ENCODE assay signal across 8 cellular contexts in the genomic region with DNA sequence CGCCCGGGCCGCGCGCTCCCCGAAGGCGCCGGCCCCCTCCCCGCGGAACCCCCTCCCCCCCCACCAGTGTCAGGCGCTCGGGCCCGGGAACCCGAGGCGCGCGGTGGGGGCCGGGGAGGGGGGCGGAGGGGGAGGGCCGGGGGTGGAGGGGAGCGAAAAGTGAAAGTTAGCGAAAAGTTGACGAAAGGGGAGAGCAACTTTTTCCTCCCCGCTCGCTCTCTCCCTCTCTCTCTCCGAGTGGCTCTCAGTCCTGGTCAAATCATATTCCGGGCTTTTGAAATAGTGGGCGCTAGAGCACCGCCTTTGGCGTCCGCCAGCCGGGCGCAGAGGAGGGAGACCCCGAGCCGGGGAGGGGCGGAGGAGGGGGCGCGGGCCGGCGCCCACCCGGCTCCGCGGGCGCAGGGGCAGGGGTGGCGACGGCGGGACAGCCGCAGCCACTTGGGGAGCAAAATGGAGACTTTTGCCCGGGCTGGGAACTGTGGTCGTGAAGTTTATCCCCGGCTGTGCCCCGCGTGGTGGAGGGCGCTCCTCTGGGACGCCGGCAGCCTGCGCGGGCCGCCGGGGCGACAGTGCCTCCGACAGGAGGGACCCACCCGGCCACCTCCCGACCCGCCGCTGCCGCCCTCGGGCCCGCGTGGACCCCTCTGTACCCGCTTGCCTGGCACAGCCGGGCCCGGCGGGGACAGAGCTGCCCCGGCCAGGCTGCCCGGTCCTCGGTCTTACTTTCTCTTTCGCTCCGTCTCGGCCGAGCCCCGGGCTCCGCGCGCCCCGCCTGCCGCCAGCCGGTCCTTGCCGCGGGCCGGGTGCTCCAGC. TPM values are rescaled to one million over a fixed set of nuclear protein-coding genes. Genes with fewer than 3 reads are reported as not detected.
DNase-seq lines count a peak whose midpoint lies in the region; ATAC-seq and TF ChIP-seq lines count a peak whose summit lies in the region.

No MANE protein-coding gene starts in this region.

- peak overlapping the region; percentile 96 for H3K4me2 ChIP-seq in hepatocyte

- no peaks in the 10 kb centered on the region for H3K9me2 ChIP-seq in hepatocyte (replicated peaks; ENCODE audit: insufficient read depth)

- no peaks in the 10 kb centered on the region for H4K20me1 ChIP-seq in hepatocyte (ENCODE audit: insufficient read depth, poor library complexity, severe bottlenecking)

- no peaks in the 10 kb centered on the region for H3K9me3 ChIP-seq in ascending aorta
- no peaks in the 10 kb centered on the region for H3K9me3 ChIP-seq in hepatocyte (ENCODE audit: low read depth)

- H3K27ac ChIP-seq in ascending aorta (peak overlapping the region; percentile 99 to 100), hepatocyte (peak overlapping the region; percentile 79)

- 1% methylated on average over 11 of the region's 91 CpGs for WGBS in hepatocyte (ENCODE audit: low lambda C conversion rate, missing lambda C conversion rate)

- peak overlapping the region; percentile 51 for H3K4me3 ChIP-seq in AG10803 (ENCODE audit: low read length)
- H3K4me3 ChIP-seq in ascending aorta = peak overlapping the region; percentile 95 to 97
- peak overlapping the region; percentile 93 for H3K4me3 ChIP-seq in hepatocyte

- H3K9me3 Mint-ChIP-seq in HFFc6 = no peaks in the 10 kb centered on the region

- H3K27me3 ChIP-seq in ascending aorta (no peaks in the 10 kb centered on the region), hepatocyte (peaks cover 75% of the 10 kb centered on the region)

- TF ChIP-seq CTCF in AG10803 (conservative IDR thresholded peaks at IDR 0.05; ENCODE audit: low read length) (peak; percentile 34), HFFc6 (IDR thresholded peaks at IDR 0.05) (peak; percentile 32; the same call in 1 of the 2 replicates), ascending aorta (IDR thresholded peaks at IDR 0.05) (peak in 1 of 3 experiments; percentile 49), hepatocyte (IDR thresholded peaks at IDR 0.05; ENCODE audit: poor library complexity) (peak; percentile 62)

- H3K27me3 Mint-ChIP-seq in HFFc6 (ENCODE audit: insufficient read depth) = peaks cover 18% of the 10 kb centered on the region

- ATAC-seq in GM19328 (IDR thresholded peaks at IDR 0.05; ENCODE audit: unreplicated experiment) = no peak

- H3K36me3 Mint-ChIP-seq in HFFc6 (ENCODE audit: low read depth) = no peaks in the 10 kb centered on the region

- H3K27ac Mint-ChIP-seq in HFFc6 = no peak overlapping the region

- intact Hi-C loops in ascending aorta (cut with DNase I) = loop anchor here (1.0 to 2.0 kb wide), 4 partner anchors 117 to 327 kb away; no protein-coding TSS in a partner anchor

- peak overlapping the region; percentile 53 for H3K4me3 Mint-ChIP-seq in HFFc6

- DNase-seq in AG10803 (ENCODE audit: low read depth) (peak; percentile 47), HFFc6 (no peak), ascending aorta (ENCODE audit: low spot score in 2 of 2) (peak; percentile 8 to 82), hepatocyte (ENCODE audit: low spot score) (peak; percentile 87), retina (peak; percentile 61), HUDEP-2 (lab: John Stamatoyannopoulos, UW; ENCODE audit: unreplicated experiment in 76 of 76) (no peak)
- DNase-seq in stimulated activated CD8-positive, alpha-beta memory T cell treated with anti-CD3 and anti-CD28 coated beads, Interleukin-4, amount 100 ng/mL, for 48 hours = no peak

- peaks cover 25% of the 10 kb centered on the region for H3K79me2 ChIP-seq in hepatocyte

- H3K36me3 ChIP-seq in ascending aorta (peaks cover 0 to 7% of the 10 kb centered on the region in 2 donors), hepatocyte (replicated peaks; ENCODE audit: insufficient read depth, low read depth) (no peaks in the 10 kb centered on the region)

- H2AFZ ChIP-seq in hepatocyte = no peak overlapping the region

- H3K4me1 ChIP-seq in ascending aorta (peaks cover 6 to 32% of the 10 kb centered on the region in 2 donors), hepatocyte (ENCODE audit: insufficient read depth) (peaks cover 21% of the 10 kb centered on the region)

- no peaks in the 10 kb centered on the region for H3K4me1 Mint-ChIP-seq in HFFc6 (ENCODE audit: low read depth)

RNA-seq across cellular contexts. Expression of a gene that starts 0.7 kb away (rescaled TPM):
- not detected for total RNA-seq in HFFc6 (2021; fragmentation: NEBNext Ultra II Directional; extraction: Animal tissue kit (Norgen Biotek cat#: 25700))
- 84.2 TPM for total RNA-seq in ascending aorta
- total RNA-seq in hepatocyte = 3.9 and 9.9 TPM in 2 replicates
- 7.7 and 8.1 TPM in 2 replicates for polyA plus RNA-seq in hepatocyte

RNA-seq across cellular contexts. Expression of a gene that starts 48.4 kb away (rescaled TPM):
- not detected for total RNA-seq in HFFc6 (2021; fragmentation: NEBNext Ultra II Directional; extraction: Animal tissue kit (Norgen Biotek cat#: 25700))
- total RNA-seq in ascending aorta (not detected), hepatocyte (not detected in 2 replicates)
- not detected in 2 replicates for polyA plus RNA-seq in hepatocyte

Comparison
In these comparisons a context has a peak if more than half of its experiments do, and no peak if none do; other contexts are left out.
1. DNase-seq: peak in AG10803 (single experiment), ascending aorta (2 of 2), hepatocyte (single experiment) and retina (single experiment); none in HFFc6 (single experiment), stimulated activated CD8-positive, alpha-beta memory T cell treated with anti-CD3 and anti-CD28 coated beads, Interleukin-4, amount 100 ng/mL, for 48 hours (single experiment) and HUDEP-2 (0 of 76).
2. Peak in every context shown above with its lines, with median percentiles within 50 percentile points of each other: H3K4me3 ChIP-seq.